ENCODE assay signal across 8 cellular contexts in the genomic region with DNA sequence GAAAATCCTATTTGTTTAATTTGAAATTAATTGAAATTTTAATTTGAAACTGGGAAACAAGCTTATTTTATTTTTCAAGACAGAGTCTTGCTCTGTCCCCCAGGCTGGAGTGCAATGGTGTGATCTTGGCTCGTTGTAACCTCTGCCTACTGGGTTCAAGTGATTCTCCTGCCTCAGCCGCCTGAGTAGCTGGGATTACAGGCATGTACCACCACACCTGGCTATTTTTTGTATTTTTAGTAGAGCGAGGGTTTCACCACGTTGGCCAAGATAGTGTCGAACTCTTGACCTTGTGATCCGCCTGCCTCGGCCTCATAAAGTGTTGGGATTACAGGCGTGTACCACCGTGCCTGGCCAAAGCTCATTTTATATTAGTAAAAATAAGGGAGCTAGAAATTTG. TPM values are rescaled to one million over a fixed set of nuclear protein-coding genes. Genes with fewer than 3 reads are reported as not detected.
DNase-seq lines count a peak whose midpoint lies in the region; ATAC-seq and TF ChIP-seq lines count a peak whose summit lies in the region.

No MANE protein-coding gene starts in this region.

- H3K9me3 ChIP-seq in A673 (ENCODE audit: low read depth, low read length, poor library complexity, severe bottlenecking) (no peaks in the 10 kb centered on the region), IMR-90 (ENCODE audit: control insufficient read depth, insufficient read depth, low read length) (no peaks in the 10 kb centered on the region)

- H3K23ac ChIP-seq in IMR-90 (ENCODE audit: low read depth, low read length), result peak overlapping the region; percentile 86; the same call in 1 of the 2 replicates

- H4K20me1 ChIP-seq in IMR-90 (ENCODE audit: insufficient read depth, low read length), result peaks cover 92% of the 10 kb centered on the region

- POLR2A ChIA-PET in A673 (lab: Charles Lee; ENCODE audit: low non-redundant PET), result interaction anchor here (0.6 to 1.2 kb wide), 3 partner anchors 10 to 951 kb away, joined by 6 to 8 read pairs (median 8); no protein-coding TSS in a partner anchor
- POLR2A ChIA-PET in IMR-90 (lab: Charles Lee; ENCODE audit: unreplicated experiment), result interaction anchor here (0.5 to 1.7 kb wide), 4 partner anchors 10 to 75 kb away, joined by 3 to 10 read pairs (median 4); no protein-coding TSS in a partner anchor

- TF ChIP-seq CTCF in A673 (conservative IDR thresholded peaks at IDR 0.05; ENCODE audit: low read depth, low read length) (no peak), IMR-90 (conservative IDR thresholded peaks at IDR 0.05; ENCODE audit: low read depth, low read length) (no peak), choroid plexus epithelial cell (conservative IDR thresholded peaks at IDR 0.05; ENCODE audit: low read depth, low read length) (no peak)

- 26% methylated on average over 3 of the region's 9 CpGs; no CpG with 5 or more reads in 1 of the 2 experiments for WGBS in IMR-90 (ENCODE audit: extremely low coverage in 2 of 2, insufficient read length in 1 of 2), 2 experiments

- no peak for ATAC-seq in IMR-90 (ENCODE audit: low read depth)
- ATAC-seq in naive B cell (ENCODE audit: low read depth in 2 of 2), result no peak
- ATAC-seq in HG02840 (IDR thresholded peaks at IDR 0.05; ENCODE audit: low FRiP score, unreplicated experiment), result no peak

- H3K4me1 ChIP-seq in A673 (ENCODE audit: insufficient read depth, low read length, poor library complexity, severe bottlenecking) (peaks cover 54% of the 10 kb centered on the region), IMR-90 (ENCODE audit: control insufficient read depth, insufficient read depth, low read length) (peaks cover 9% of the 10 kb centered on the region)

- H3K27me3 ChIP-seq in A673 (replicated peaks; ENCODE audit: insufficient read depth, low read depth, low read length, poor library complexity) (no peaks in the 10 kb centered on the region), IMR-90 (ENCODE audit: control insufficient read depth, insufficient read depth, low read length) (no peaks in the 10 kb centered on the region)

- no peak overlapping the region for H2BK5ac ChIP-seq in IMR-90 (ENCODE audit: low read depth, low read length, poor library complexity, severe bottlenecking)

- H3K4me3 ChIP-seq in A673 (ENCODE audit: low read depth, low read length, poor library complexity, severe bottlenecking) (peak overlapping the region; percentile 73), IMR-90 (ENCODE audit: insufficient read depth, low read depth, low read length) (peak overlapping the region; percentile 22; the same call in 1 of the 2 replicates), choroid plexus epithelial cell (ENCODE audit: low read depth, low read length) (peak overlapping the region; percentile 91)

- H2AFZ ChIP-seq in IMR-90 (replicated peaks; ENCODE audit: low read length, poor library complexity), result no peak overlapping the region

- in situ Hi-C loops in IMR-90 (cut with MboI; ENCODE audit: low sequenced_read_pairs), result no loop called here

- peaks cover 81% of the 10 kb centered on the region for H3K36me3 ChIP-seq in A673 (ENCODE audit: insufficient read depth, low read length, poor library complexity, severe bottlenecking)
- peaks cover 51% of the 10 kb centered on the region for H3K36me3 ChIP-seq in IMR-90 (ENCODE audit: control insufficient read depth, insufficient read depth, low read length)

- H3K56ac ChIP-seq in IMR-90 (ENCODE audit: extremely low read depth, insufficient read depth, low read length), result no peak overlapping the region

- H2BK120ac ChIP-seq in IMR-90 (ENCODE audit: low read depth, low read length), result no peak overlapping the region

- CTCF ChIA-PET in A673 (lab: Charles Lee) (no interaction called here), IMR-90 (lab: Yijun Ruan, JAX) (interaction anchor here (0.7 kb wide), 1 partner anchor 512 kb away, joined by 3 read pairs; no protein-coding TSS in a partner anchor)

- peaks cover 44 to 60% (median 45%) of the 10 kb centered on the region in 3 donors for H3K4me1 Mint-ChIP-seq in naive B cell

- no peak overlapping the region; the same call in 1 of the 2 replicates for H3K14ac ChIP-seq in IMR-90 (replicated peaks; ENCODE audit: low read depth, low read length)

- peak overlapping the region; percentile 13; the same call in 1 of the 2 replicates for H3K9ac ChIP-seq in IMR-90 (ENCODE audit: low read depth, low read length)

- H2BK20ac ChIP-seq in IMR-90 (ENCODE audit: low read depth, low read length), result no peak overlapping the region

- TF ChIP-seq RAD21 in IMR-90 (IDR thresholded peaks at IDR 0.05; ENCODE audit: low read length), result no peak

- H3K4me3 Mint-ChIP-seq in naive B cell, result peak overlapping the region; percentile 50 to 97 (median 82)

- H3K4ac ChIP-seq in IMR-90 (ENCODE audit: low read depth, low read length), result no peak overlapping the region

- peak overlapping the region; percentile 83 for H3K4me2 ChIP-seq in IMR-90 (ENCODE audit: low read depth, low read length)

- H3K79me1 ChIP-seq in IMR-90 (ENCODE audit: low read depth in 1 of 2, low read length in 2 of 2), result peaks cover 3 to 42% of the 10 kb centered on the region in 2 experiments; a peak in 2 of 4 replicates

- peaks cover 41 to 45% of the 10 kb centered on the region in 2 donors for H3K36me3 Mint-ChIP-seq in naive B cell

- intact Hi-C loops in A673 (cut with micrococcal nuclease; ENCODE audit: unreplicated experiment), result loop anchor here (5.0 kb wide), 1 partner anchor 156 kb away; a partner anchor contains a TSS
- intact Hi-C loops in IMR-90 (cut with micrococcal nuclease), result loop anchor here (5.0 kb wide), 1 partner anchor 176 kb away; no protein-coding TSS in a partner anchor

- no peak overlapping the region for H2AK5ac ChIP-seq in IMR-90 (ENCODE audit: low read depth, low read length)

- BruUV-seq in A673 (replicated peaks; lab: Mats Ljungman, UMichigan), result no TSS peak
- BruUV-seq in IMR-90 (replicated peaks; lab: Mats Ljungman, UMichigan), result no TSS peak

- H3K27ac ChIP-seq in A673 (ENCODE audit: low read depth, low read length, poor library complexity, severe bottlenecking), result no peak overlapping the region
- no peak overlapping the region for H3K27ac ChIP-seq in IMR-90 (ENCODE audit: insufficient read depth, low read length)

- no peaks in the 10 kb centered on the region for H3K27me3 Mint-ChIP-seq in naive B cell

- H2AK9ac ChIP-seq in IMR-90 (replicated peaks; ENCODE audit: low read depth, low read length, poor library complexity), result no peak overlapping the region

- no peak for TF ChIP-seq POLR2A in IMR-90 (IDR thresholded peaks at IDR 0.05; ENCODE audit: low read depth, low read length)

- dilution Hi-C loops in IMR-90 (cut with HindIII; ENCODE audit: low sequenced_read_pairs, unreplicated experiment), result no loop called here

- H4K8ac ChIP-seq in IMR-90 (ENCODE audit: low read depth in 2 of 2, low read length in 2 of 2), result no peak overlapping the region

- DNase-seq in A673 (ENCODE audit: low spot score), result no peak
- no peak for DNase-seq in IMR-90
- no peak for DNase-seq in choroid plexus epithelial cell (ENCODE audit: low read depth)
- no peak for DNase-seq in naive B cell
- no peak for DNase-seq in NCI-H748 (lab: John Stamatoyannopoulos, UW; ENCODE audit: unreplicated experiment)
- no peak for DNase-seq in A172 (ENCODE audit: low spot score)
- DNase-seq in SHP77 treated with DMSO at 0.1 percent for 48 hours (lab: John Stamatoyannopoulos, UW), result no peak

- no peak overlapping the region for H3K18ac ChIP-seq in IMR-90 (ENCODE audit: low read depth, low read length)

- H3K9me1 ChIP-seq in IMR-90 (ENCODE audit: insufficient read depth, low read length), result peaks cover 11% of the 10 kb centered on the region; the same call in 1 of the 2 replicates

- H2BK15ac ChIP-seq in IMR-90 (ENCODE audit: low read depth, low read length), result no peak overlapping the region

- peak overlapping the region; percentile 0 to 78 (median 54) for H3K27ac Mint-ChIP-seq in naive B cell

- no peak overlapping the region for H4K5ac ChIP-seq in IMR-90 (ENCODE audit: low read depth, low read length)

- H3K9me3 Mint-ChIP-seq in naive B cell, result peaks cover 0 to 4% (median 0%) of the 10 kb centered on the region in 7 donors

- no peak overlapping the region for H4K91ac ChIP-seq in IMR-90 (ENCODE audit: insufficient read depth, low read depth, low read length)

TF ChIP-seq in IMR-90, 13 proteins besides CTCF, POLR2A, EP300 and RAD21 (continues in another document):
- no peak for TF ChIP-seq FOS (IDR thresholded peaks at IDR 0.05; ENCODE audit: low read depth, low read length)
- TF ChIP-seq, protein P1, sequence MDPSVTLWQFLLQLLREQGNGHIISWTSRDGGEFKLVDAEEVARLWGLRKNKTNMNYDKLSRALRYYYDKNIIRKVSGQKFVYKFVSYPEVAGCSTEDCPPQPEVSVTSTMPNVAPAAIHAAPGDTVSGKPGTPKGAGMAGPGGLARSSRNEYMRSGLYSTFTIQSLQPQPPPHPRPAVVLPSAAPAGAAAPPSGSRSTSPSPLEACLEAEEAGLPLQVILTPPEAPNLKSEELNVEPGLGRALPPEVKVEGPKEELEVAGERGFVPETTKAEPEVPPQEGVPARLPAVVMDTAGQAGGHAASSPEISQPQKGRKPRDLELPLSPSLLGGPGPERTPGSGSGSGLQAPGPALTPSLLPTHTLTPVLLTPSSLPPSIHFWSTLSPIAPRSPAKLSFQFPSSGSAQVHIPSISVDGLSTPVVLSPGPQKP (IDR thresholded peaks at IDR 0.05; ENCODE audit: borderline replicate concordance, low read depth, low read length), result no peak
- TF ChIP-seq RCOR1 (IDR thresholded peaks at IDR 0.05; ENCODE audit: insufficient replicate concordance, low read length), result no peak
- TF ChIP-seq RFX5 (IDR thresholded peaks at IDR 0.05; ENCODE audit: low read depth, low read length), result no peak
- TF ChIP-seq CEBPB (IDR thresholded peaks at IDR 0.05; ENCODE audit: low read depth, low read length), result no peak
- TF ChIP-seq BHLHE40 (IDR thresholded peaks at IDR 0.05; ENCODE audit: low read depth, low read length), result no peak
- no peak for TF ChIP-seq MAZ (IDR thresholded peaks at IDR 0.05; ENCODE audit: borderline replicate concordance, low read depth, low read length)
- TF ChIP-seq MXI1 (IDR thresholded peaks at IDR 0.05; ENCODE audit: borderline replicate concordance, low read depth, low read length), result no peak

RNA-seq across cellular contexts. Expression of a gene that starts 4.2 kb away (rescaled TPM):
- total RNA-seq in A673 (2021) (623 and 682 TPM in 2 replicates), IMR-90 (2012; rRNA removed) (237 and 256 TPM in 2 replicates)
- polyA plus RNA-seq in IMR-90 (2012; rRNA removed) (297 and 394 TPM in 2 replicates), naive B cell (ENCODE audit: low read depth in 6 of 6) (100 to 1,000 TPM; 246 to 396 (median 285) TPM)
- 52.5 and 172 TPM in 2 replicates for polyA plus RNA-seq in IMR-90 (2012; cell fraction: cytosol; rRNA removed)
- 113 and 275 TPM in 2 replicates for polyA plus RNA-seq in IMR-90 (2012; cell fraction: nucleus; rRNA removed; ENCODE audit: low replicate concordance)
- 238 and 255 TPM in 2 replicates for total RNA-seq in A172 (2014; rRNA removed; shearing (Covaris generic))

RNA-seq across cellular contexts. Expression of a gene that starts 51.0 kb away (rescaled TPM):
- total RNA-seq in A673 (2021) (21.2 and 24.2 TPM in 2 replicates), IMR-90 (2012; rRNA removed) (9.7 and 10.6 TPM in 2 replicates)
- polyA plus RNA-seq in IMR-90 (2012; rRNA removed) (14.6 and 19.7 TPM in 2 replicates), naive B cell (ENCODE audit: low read depth in 6 of 6) (10 to 100 TPM; 16.8 to 57.7 (median 36.3) TPM)
- 4.8 and 5.6 TPM in 2 replicates for polyA plus RNA-seq in IMR-90 (2012; cell fraction: cytosol; rRNA removed)
- polyA plus RNA-seq in IMR-90 (2012; cell fraction: nucleus; rRNA removed; ENCODE audit: low replicate concordance), result 7.4 and 39.5 TPM in 2 replicates
- total RNA-seq in A172 (2014; rRNA removed; shearing (Covaris generic)), result 23.7 and 25.3 TPM in 2 replicates

Comparison
In these comparisons a context has a peak if more than half of its experiments do, and no peak if none do; other contexts are left out.
1. H3K4me3 ChIP-seq: peak in every context shown above with its lines; median percentile 91 in choroid plexus epithelial cell; 73 in A673; 22 in IMR-90.